Comparison of ENCODE assay signal across 32 cellular contexts in the genomic region with DNA sequence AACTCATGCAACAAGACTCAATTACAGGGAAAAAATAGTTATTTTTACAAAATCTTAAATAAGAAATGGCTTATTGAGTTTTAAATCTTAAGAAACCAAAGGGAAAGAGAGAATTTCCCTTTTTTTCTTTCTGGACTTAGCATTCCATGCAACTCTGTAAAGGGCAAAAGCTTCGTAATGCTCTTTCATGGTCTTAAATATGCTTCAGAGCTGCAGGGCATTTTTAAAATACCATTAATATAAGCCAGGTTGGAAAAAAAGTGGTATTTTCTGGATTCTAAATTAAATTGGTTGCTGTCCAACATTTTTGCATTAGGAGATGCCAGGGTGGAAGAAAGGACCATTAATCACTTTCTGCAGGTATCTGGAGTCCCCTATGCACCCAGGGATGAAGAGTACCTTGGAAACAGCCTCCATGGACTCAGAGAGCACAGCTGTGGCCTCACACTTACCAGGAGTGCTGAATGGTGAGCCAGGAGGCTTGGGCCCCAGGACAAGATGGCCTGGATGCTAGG.
"Had no signal": no experiment of that assay in that cellular context is flagged by ENCODE, and none has a peak within 500 bp of the region (broad histone marks: within the 10 kb centered on the region; RNA-seq: fewer than 3 reads in every experiment).

No MANE protein-coding gene starts in this region.

- H3K4me3 Mint-ChIP-seq: activated naive CD8-positive, alpha-beta T cell; activated T-cell treated with anti-CD3 and anti-CD28 coated beads, Interleukin-2, amount 50 U/mL, for 72 hours; dendritic cell treated with granulocyte-macrophage colony-stimulating factor and Interleukin-4, amounts not matched to agents 40 ng/mL and 50 ng/mL, for 4 days; endodermal cell; nephron; stimulated activated memory B cell treated with anti-CD40 and anti-IgM and Interleukin-4, amounts not matched to agents 10 μg/mL and 1 μg/mL and 100 μg/mL, for 72 hours had no signal

- H3K36me3 Mint-ChIP-seq: activated naive CD8-positive, alpha-beta T cell; stimulated activated memory B cell treated with anti-CD40 and anti-IgM and Interleukin-4, amounts not matched to agents 10 μg/mL and 1 μg/mL and 100 μg/mL, for 72 hours had no signal

- H3K9me3 ChIP-seq: adrenal gland, ascending aorta, left lung, lower lobe of right lung, mucosa of descending colon, ovary, prostate gland, sigmoid colon, stomach, thyroid gland, upper lobe of right lung had no signal

- H3K4me1 Mint-ChIP-seq: stimulated activated memory B cell treated with anti-CD40 and anti-IgM and Interleukin-4, amounts not matched to agents 10 μg/mL and 1 μg/mL and 100 μg/mL, for 72 hours had no signal

- FAIRE-seq: small intestine had no signal

- DNase-seq: activated CD4-positive, alpha-beta T cell treated with anti-CD3 and anti-CD28 coated beads for 4 hours; activated CD4-positive, alpha-beta T cell treated with anti-CD3 and anti-CD28 coated beads, Interleukin-2, amount 50 U/mL, for 4 hours; activated effector memory CD4-positive, alpha-beta T cell treated with Interleukin-2 at 50 U/mL for 16 hours; activated naive CD4-positive, alpha-beta T cell treated with Interleukin-2 at 50 U/mL for 16 hours; activated T-cell treated with anti-CD3 and anti-CD28 coated beads for 4 hours; activated T-cell treated with anti-CD3 and anti-CD28 coated beads, Interleukin-2, amount 50 U/mL, for 72 hours; adrenal gland; brain microvascular endothelial cell; caudate nucleus; endodermal cell; foreskin melanocyte; left lung; lower lobe of right lung; mesendoderm; mucosa of descending colon; ovary; retina; sigmoid colon; small intestine; stimulated activated CD4-positive, alpha-beta T cell treated with anti-CD3 and anti-CD28 coated beads, Interleukin-1b, Interleukin-23, amount 100 ng/mL, for 48 hours; stimulated activated CD4-positive, alpha-beta T cell treated with anti-CD3 and anti-CD28 coated beads, Interleukin-4, amount 100 ng/mL, for 4 hours; stimulated activated CD8-positive, alpha-beta memory T cell treated with anti-CD3 and anti-CD28 coated beads, Interleukin-4, amount 100 ng/mL, for 48 hours; stomach; thyroid gland; upper lobe of right lung had no signal

- H3K9me3 Mint-ChIP-seq: activated T-cell treated with anti-CD3 and anti-CD28 coated beads, Interleukin-2, amount 50 U/mL, for 72 hours; dendritic cell treated with granulocyte-macrophage colony-stimulating factor and Interleukin-4, amounts not matched to agents 40 ng/mL and 50 ng/mL, for 4 days; endodermal cell; nephron; stimulated activated memory B cell treated with anti-CD40 and anti-IgM and Interleukin-4, amounts not matched to agents 10 μg/mL and 1 μg/mL and 100 μg/mL, for 72 hours had no signal

- H3K27ac Mint-ChIP-seq: activated naive CD8-positive, alpha-beta T cell; activated T-cell treated with anti-CD3 and anti-CD28 coated beads, Interleukin-2, amount 50 U/mL, for 72 hours; dendritic cell treated with granulocyte-macrophage colony-stimulating factor and Interleukin-4, amounts not matched to agents 40 ng/mL and 50 ng/mL, for 4 days; endodermal cell; stimulated activated memory B cell treated with anti-CD40 and anti-IgM and Interleukin-4, amounts not matched to agents 10 μg/mL and 1 μg/mL and 100 μg/mL, for 72 hours had no signal

- H3K4me3 ChIP-seq: adrenal gland, ascending aorta, left lung, lower lobe of right lung, mucosa of descending colon, ovary, prostate gland, sigmoid colon, stomach, thyroid gland, upper lobe of right lung had no signal

- H3K27ac ChIP-seq: adrenal gland, brain microvascular endothelial cell, left lung, lower lobe of right lung, ovary, prostate gland, sigmoid colon, stomach, thyroid gland, upper lobe of right lung, VCaP had no signal

- H3K27me3 ChIP-seq: adrenal gland, ascending aorta, brain microvascular endothelial cell, left lung, ovary, sigmoid colon, stomach, thyroid gland, upper lobe of right lung had no signal

- H3K27me3 Mint-ChIP-seq: activated naive CD8-positive, alpha-beta T cell; stimulated activated memory B cell treated with anti-CD40 and anti-IgM and Interleukin-4, amounts not matched to agents 10 μg/mL and 1 μg/mL and 100 μg/mL, for 72 hours had no signal

- H3K4me1 ChIP-seq: adrenal gland, left lung, lower lobe of right lung, upper lobe of right lung had no signal

- H3K36me3 ChIP-seq: adrenal gland, ascending aorta, brain microvascular endothelial cell, left lung, lower lobe of right lung, ovary, prostate gland, sigmoid colon, stomach, thyroid gland, upper lobe of right lung had no signal
